7 cellular contexts compared by ENCODE assay signal in the genomic region with DNA sequence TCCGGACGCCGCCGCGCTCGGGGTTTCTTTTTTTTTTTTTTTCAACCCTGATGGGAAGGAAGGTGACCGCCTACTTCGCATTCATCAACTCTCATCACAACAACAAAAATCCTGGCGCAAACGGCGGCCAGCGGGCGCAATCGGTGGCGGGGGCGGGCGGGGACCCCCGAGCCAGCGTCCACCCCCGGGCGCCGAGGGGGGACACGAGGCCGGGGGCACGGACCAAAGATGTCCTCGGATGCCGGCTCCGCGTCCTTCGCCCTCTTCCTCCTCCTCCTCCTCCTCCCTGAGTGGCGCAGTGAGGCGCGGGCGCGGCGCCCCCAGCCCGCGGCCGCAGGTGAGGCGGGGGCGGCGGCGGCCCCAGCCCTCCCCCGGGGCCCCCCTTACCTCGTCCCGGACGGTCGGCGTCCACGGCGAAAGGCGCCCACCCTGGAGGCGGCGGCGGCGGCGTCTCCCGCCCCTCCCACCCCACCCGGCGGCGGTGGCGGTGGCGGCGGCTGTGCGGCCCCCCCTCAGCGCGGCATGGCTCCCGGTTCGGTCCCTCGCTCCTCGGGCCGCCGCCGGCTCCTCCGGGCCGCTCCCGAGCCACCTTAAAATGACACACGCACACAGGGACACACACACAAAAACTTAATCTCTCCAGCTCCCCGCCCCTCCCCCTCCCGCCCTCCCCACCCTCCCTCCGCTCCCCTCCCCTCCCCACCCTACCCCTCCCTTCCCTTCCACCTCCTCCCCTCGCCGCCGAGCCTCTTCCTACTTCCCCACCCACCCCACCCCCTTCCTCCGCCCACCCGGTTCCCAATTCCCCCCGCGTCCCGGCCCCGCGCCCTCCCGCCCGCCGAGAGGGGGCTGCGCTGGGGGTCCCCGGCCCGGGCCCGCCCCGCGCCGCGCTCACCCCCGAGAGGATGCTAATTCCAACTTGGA. TPM values are rescaled to one million over a fixed set of nuclear protein-coding genes. Genes with fewer than 3 reads are reported as not detected.
DNase-seq lines count a peak whose midpoint lies in the region; ATAC-seq, FAIRE-seq and TF ChIP-seq lines count a peak whose summit lies in the region.

Gene CTBP2, minus strand, starts transcription at position 632 of the 924 bp plus-strand sequence.

- ATAC-seq in pancreas = peak; percentile 9 to 34 (median 16)
- no peak for ATAC-seq in GM21367 (IDR thresholded peaks at IDR 0.05; ENCODE audit: unreplicated experiment)

- no peak for FAIRE-seq in pancreas (lab: Jason Lieb, UNC)

- peak within 1 kb of the TSS; percentile 41; the same call in 1 of the 2 replicates for H3K4me3 ChIP-seq in GM08714 (ENCODE audit: low read length)
- H3K4me3 ChIP-seq in left ventricle myocardium inferior = peak within 1 kb of the TSS; percentile 93
- peak within 1 kb of the TSS; percentile 68 to 90 (median 77) for H3K4me3 ChIP-seq in pancreas

- H3K9me3 ChIP-seq in left ventricle myocardium inferior (replicated peaks) (no peaks in the 10 kb centered on the region), pancreas (no peaks in the 10 kb centered on the region)

- H3K27me3 ChIP-seq in left ventricle myocardium inferior (ENCODE audit: low read depth) (no peaks in the 10 kb centered on the region), pancreas (no peaks in the 10 kb centered on the region)

- peak within 1 kb of the TSS; percentile 66 for H3K27ac ChIP-seq in angular gyrus (ENCODE audit: low read depth, low read length)
- peak within 1 kb of the TSS; percentile 98 for H3K27ac ChIP-seq in left ventricle myocardium inferior (replicated peaks)
- H3K27ac ChIP-seq in pancreas = peak within 1 kb of the TSS; percentile 95 to 98 (median 95)

- peak; percentile 72 for DNase-seq in NCI-H146 (lab: John Stamatoyannopoulos, UW)
- peak; percentile 64 for DNase-seq in left ventricle myocardium inferior
- peak; percentile 56 to 81 (median 74) for DNase-seq in pancreas
- no peak for DNase-seq in GM19238 (ENCODE audit: insufficient read length, low spot score)

- peaks cover 54% of the 10 kb centered on the region for H3K4me1 ChIP-seq in left ventricle myocardium inferior
- H3K4me1 ChIP-seq in pancreas = peaks cover 14 to 19% (median 19%) of the 10 kb centered on the region in 3 donors

- whole genome bisulfite sequencing in pancreas, 2 donors = 0 to 1% methylated on average over 34 to 98 of the region's 103 CpGs

- H3K36me3 ChIP-seq in left ventricle myocardium inferior = no peaks in the 10 kb centered on the region
- H3K36me3 ChIP-seq in pancreas = no peaks in the 10 kb centered on the region

- intact Hi-C loops in left ventricle myocardium inferior (cut with micrococcal nuclease) (loop anchor here (10.0 kb wide), 1 partner anchor 115 kb away; no protein-coding TSS in a partner anchor), pancreas (cut with DNase I) (no loop called here)

- TF ChIP-seq CTCF in left ventricle myocardium inferior (IDR thresholded peaks at IDR 0.05; ENCODE audit: borderline replicate concordance) (no peak), pancreas (IDR thresholded peaks at IDR 0.05) (no peak)

RNA-seq across cellular contexts. Expression of gene CTBP2, which starts in this region (rescaled TPM):
- total RNA-seq in left ventricle myocardium inferior = 29.1 TPM
- 10 to 100 TPM; 29.0 to 60.8 (median 32.4) TPM for total RNA-seq in pancreas
- 10 to 100 TPM; 21.4 to 22.2 TPM for polyA plus RNA-seq in pancreas

Comparison
In these comparisons a context has a peak if more than half of its experiments do, and no peak if none do; other contexts are left out.
1. H3K4me3 ChIP-seq: peak in every context shown above with its lines; median percentile 93 in left ventricle myocardium inferior; 77 in pancreas; 41 in GM08714.